In the genomic region with DNA sequence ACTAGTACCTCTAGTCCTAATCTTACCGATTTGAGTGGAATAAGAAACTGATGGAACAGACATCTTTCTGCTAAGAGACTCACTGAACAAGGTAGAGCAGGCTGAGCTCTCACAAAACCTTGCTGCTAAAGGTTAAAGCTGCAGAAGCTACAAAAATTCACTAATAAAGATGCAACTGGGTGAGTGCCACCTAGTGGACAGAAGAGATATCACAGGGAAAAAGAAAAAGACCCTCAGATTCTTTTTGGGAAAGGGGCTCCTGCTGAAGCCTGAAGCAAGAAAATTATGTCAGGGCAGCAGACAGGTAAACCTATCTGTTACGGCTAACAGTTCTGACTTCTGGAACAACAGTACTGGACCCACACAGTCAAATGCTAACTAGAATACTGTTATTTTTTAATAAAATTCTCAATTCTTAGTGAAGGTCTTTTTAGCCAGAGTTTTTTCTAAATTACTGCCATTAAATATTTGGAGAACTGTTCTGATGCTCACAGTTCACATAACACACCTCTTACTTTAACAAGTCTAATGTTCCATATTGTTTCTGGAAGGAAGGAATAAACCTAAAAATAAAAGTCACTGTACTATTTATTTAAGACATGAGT, we compare ENCODE assay signal across 8 cellular contexts. TPM values are rescaled to one million over a fixed set of nuclear protein-coding genes. Genes with fewer than 3 reads are reported as not detected.
DNase-seq lines count a peak whose midpoint lies in the region; ATAC-seq and TF ChIP-seq lines count a peak whose summit lies in the region.

No MANE protein-coding gene starts in this region.

- H3K4me1 Mint-ChIP-seq in effector memory CD8-positive, alpha-beta T cell (ENCODE audit: low read depth in 2 of 2) = peaks cover 10 to 22% of the 10 kb centered on the region in 2 donors
- peaks cover 9% of the 10 kb centered on the region for H3K4me1 Mint-ChIP-seq in osteocyte (ENCODE audit: unreplicated experiment)

- ATAC-seq in effector memory CD8-positive, alpha-beta T cell (replicated peaks) = no peak

- H3K27me3 Mint-ChIP-seq in effector memory CD8-positive, alpha-beta T cell = no peaks in the 10 kb centered on the region
- H3K27me3 Mint-ChIP-seq in osteocyte (ENCODE audit: unreplicated experiment) = no peaks in the 10 kb centered on the region

- TF ChIP-seq CTCF in osteocyte (IDR thresholded peaks at IDR 0.05) = peak; percentile 81

- no peaks in the 10 kb centered on the region for H3K9me3 Mint-ChIP-seq in effector memory CD8-positive, alpha-beta T cell
- H3K9me3 Mint-ChIP-seq in osteocyte (ENCODE audit: unreplicated experiment) = no peaks in the 10 kb centered on the region

- DNase-seq in DMS79 treated with DMSO at 0.1 percent for 48 hours (lab: John Stamatoyannopoulos, UW) (peak; percentile 9), DMS79 (lab: John Stamatoyannopoulos, UW) (no peak), NAMALWA (ENCODE audit: low spot score) (peak; percentile 55), osteocyte (ENCODE audit: extremely low spot score, unreplicated experiment) (no peak), 8988T (no peak), middle frontal gyrus (ENCODE audit: extremely low spot score, low spot score) (no peak)
- DNase-seq in effector memory CD8-positive, alpha-beta T cell = peak in 1 of 3 experiments; percentile 9
- DNase-seq in activated CD4-positive, CD25-positive, alpha-beta regulatory T cell treated with anti-CD3 and anti-CD28 coated beads, Interleukin-2, amount 50 U/mL, for 72 hours = no peak

- peaks cover 86% of the 10 kb centered on the region for H3K36me3 Mint-ChIP-seq in effector memory CD8-positive, alpha-beta T cell (ENCODE audit: insufficient read depth)
- peaks cover 8% of the 10 kb centered on the region for H3K36me3 Mint-ChIP-seq in osteocyte (ENCODE audit: unreplicated experiment)

- H3K27ac Mint-ChIP-seq in effector memory CD8-positive, alpha-beta T cell = peak overlapping the region; percentile 51 to 80
- no peak overlapping the region for H3K27ac Mint-ChIP-seq in osteocyte (ENCODE audit: unreplicated experiment)

- no peak overlapping the region for H3K4me3 Mint-ChIP-seq in effector memory CD8-positive, alpha-beta T cell
- no peak overlapping the region for H3K4me3 Mint-ChIP-seq in osteocyte (ENCODE audit: unreplicated experiment)

RNA-seq across cellular contexts. Expression of a gene that starts 51.2 kb away (rescaled TPM):
- total RNA-seq in osteocyte = 50.9 and 52.1 TPM in 2 replicates

Comparison
In these comparisons a context has a peak if more than half of its experiments do, and no peak if none do; other contexts are left out.
1. DNase-seq: peak in DMS79 treated with DMSO at 0.1 percent for 48 hours (single experiment) and NAMALWA (single experiment); none in DMS79 (single experiment), osteocyte (single experiment), 8988T (single experiment), activated CD4-positive, CD25-positive, alpha-beta regulatory T cell treated with anti-CD3 and anti-CD28 coated beads, Interleukin-2, amount 50 U/mL, for 72 hours (single experiment) and middle frontal gyrus (single experiment).